ENCODE assay signal across 17 cellular contexts in the genomic region with DNA sequence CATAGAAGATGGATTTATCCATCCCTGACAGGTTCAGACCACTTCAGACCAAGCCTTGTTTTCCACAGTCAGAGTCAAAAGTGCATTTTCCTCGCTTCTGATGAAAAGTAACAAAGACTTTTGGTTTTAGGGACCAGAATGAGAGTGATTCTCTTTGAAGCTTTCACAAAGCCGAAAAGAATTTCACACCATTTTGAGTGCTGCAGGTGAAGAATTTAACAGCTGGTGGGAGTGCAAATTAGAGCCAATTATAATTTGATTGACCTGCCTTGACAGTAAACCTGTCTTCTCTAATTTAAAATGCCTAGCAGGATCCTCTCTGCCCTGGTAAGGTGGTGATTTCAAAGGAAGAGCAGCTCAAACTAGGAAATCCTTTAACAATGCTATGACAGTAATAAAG.
DNase-seq lines count a peak whose midpoint lies in the region; ATAC-seq and TF ChIP-seq lines count a peak whose summit lies in the region.
"Had no signal": no experiment of that assay in that cellular context is flagged by ENCODE, and none has a peak within 500 bp of the region (broad histone marks: within the 10 kb centered on the region; RNA-seq: fewer than 3 reads in every experiment).

No MANE protein-coding gene starts in this region.

- H3K9me3 Mint-ChIP-seq in GM23338, result peaks cover 9% of the 10 kb centered on the region; the same call in 2 of the 3 replicates
- peaks cover 2 to 8% (median 7%) of the 10 kb centered on the region in 5 donors for H3K9me3 Mint-ChIP-seq in CD8-positive, alpha-beta memory T cell
- peaks cover 9% of the 10 kb centered on the region for H3K9me3 Mint-ChIP-seq in progenitor cell of endocrine pancreas (ENCODE audit: low read depth)

- peak overlapping the region; percentile 19; the same call in 1 of the 2 replicates for H2AFZ ChIP-seq in GM23338
- H2AFZ ChIP-seq: GM23248 had no signal

- H3K27ac Mint-ChIP-seq in GM23338 (no peak overlapping the region), progenitor cell of endocrine pancreas (no peak overlapping the region)
- no peak overlapping the region for H3K27ac Mint-ChIP-seq in CD8-positive, alpha-beta memory T cell
- H3K27ac Mint-ChIP-seq: CD4-positive, CD25-positive, alpha-beta regulatory T cell; HFFc6; IgD-negative memory B cell had no signal

- POLR2A ChIA-PET in CD8-positive, alpha-beta memory T cell (lab: Charles Lee), result no interaction called here

- CTCF ChIA-PET in CD8-positive, alpha-beta memory T cell (lab: Charles Lee), result no interaction called here

- peaks cover 3% of the 10 kb centered on the region; the same call in 1 of the 3 replicates for H3K4me1 Mint-ChIP-seq in GM23338
- H3K4me1 Mint-ChIP-seq in CD8-positive, alpha-beta memory T cell, result no peaks in the 10 kb centered on the region
- H3K4me1 Mint-ChIP-seq in progenitor cell of endocrine pancreas (ENCODE audit: low read depth), result no peaks in the 10 kb centered on the region
- H3K4me1 Mint-ChIP-seq: CD4-positive, CD25-positive, alpha-beta regulatory T cell; IgD-negative memory B cell had no signal

- no peak overlapping the region for H3K27ac ChIP-seq in GM23338 (ENCODE audit: low read depth)
- no peak overlapping the region for H3K27ac ChIP-seq in CD8-positive, alpha-beta memory T cell (ENCODE audit: low read depth, low read length)
- H3K27ac ChIP-seq: GM23248 had no signal

- no peaks in the 10 kb centered on the region for H3F3A ChIP-seq in GM23338 (replicated peaks; ENCODE audit: low read depth)

- H3K4me3 Mint-ChIP-seq in GM23338 (no peak overlapping the region), progenitor cell of endocrine pancreas (ENCODE audit: low read depth) (no peak overlapping the region)
- H3K4me3 Mint-ChIP-seq in CD8-positive, alpha-beta memory T cell, result no peak overlapping the region
- H3K4me3 Mint-ChIP-seq: CD4-positive, CD25-positive, alpha-beta regulatory T cell; HFFc6; IgD-negative memory B cell had no signal

- no peak overlapping the region for H3K4me3 ChIP-seq in GM23338
- H3K4me3 ChIP-seq in CD8-positive, alpha-beta memory T cell (ENCODE audit: low read length), result no peak overlapping the region
- H3K4me3 ChIP-seq: GM23248 had no signal

- H3K9me3 ChIP-seq in CD8-positive, alpha-beta memory T cell (ENCODE audit: low read length), result no peaks in the 10 kb centered on the region
- H3K9me3 ChIP-seq: BE2C had no signal

- H3K27me3 Mint-ChIP-seq in GM23338 (ENCODE audit: insufficient read depth, low read depth, poor library complexity) (peaks cover 8% of the 10 kb centered on the region), progenitor cell of endocrine pancreas (no peaks in the 10 kb centered on the region)
- peaks cover 6 to 47% of the 10 kb centered on the region in 2 donors for H3K27me3 Mint-ChIP-seq in CD8-positive, alpha-beta memory T cell
- H3K27me3 Mint-ChIP-seq: CD4-positive, CD25-positive, alpha-beta regulatory T cell had no signal

- no peaks in the 10 kb centered on the region for H3K79me2 ChIP-seq in GM23338 (replicated peaks; ENCODE audit: insufficient read depth)

- H3K4me2 ChIP-seq in GM23338, result no peak overlapping the region

- H4K20me1 ChIP-seq in GM23338 (replicated peaks; ENCODE audit: insufficient read depth), result no peaks in the 10 kb centered on the region

- peak; percentile 3 for DNase-seq in GM23338 (ENCODE audit: low spot score)
- DNase-seq in NCI-H69 (lab: John Stamatoyannopoulos, UW), result peak; percentile 80
- DNase-seq in iPS-NIHi7 (ENCODE audit: extremely low spot score), result peak; percentile 15
- DNase-seq in CD8-positive, alpha-beta memory T cell, result no peak
- no peak for DNase-seq in progenitor cell of endocrine pancreas (ENCODE audit: low spot score, unreplicated experiment)
- DNase-seq: ACHN; BE2C; C1 segment of cervical spinal cord; CD4-positive, CD25-positive, alpha-beta regulatory T cell; GDM1; GM23248; H7; HFFc6; KBM-7 had no signal

- peaks cover 14% of the 10 kb centered on the region; the same call in 1 of the 2 replicates for H3K9me2 ChIP-seq in GM23338 (ENCODE audit: insufficient read depth)

- H3K36me3 ChIP-seq in GM23338 (ENCODE audit: insufficient read depth), result no peaks in the 10 kb centered on the region; the same call in 1 of the 2 replicates
- H3K36me3 ChIP-seq in CD8-positive, alpha-beta memory T cell (ENCODE audit: insufficient read depth, low read length), result no peaks in the 10 kb centered on the region
- H3K36me3 ChIP-seq: BE2C had no signal

- H3K36me3 Mint-ChIP-seq in GM23338 (ENCODE audit: low read depth) (peaks cover 8% of the 10 kb centered on the region; the same call in 2 of the 3 replicates), progenitor cell of endocrine pancreas (ENCODE audit: insufficient read depth) (peaks cover 2% of the 10 kb centered on the region)
- no peaks in the 10 kb centered on the region for H3K36me3 Mint-ChIP-seq in CD8-positive, alpha-beta memory T cell
- H3K36me3 Mint-ChIP-seq: CD4-positive, CD25-positive, alpha-beta regulatory T cell; IgD-negative memory B cell had no signal

- H3K27me3 ChIP-seq in GM23338 (ENCODE audit: insufficient read depth), result no peaks in the 10 kb centered on the region
- no peaks in the 10 kb centered on the region for H3K27me3 ChIP-seq in CD8-positive, alpha-beta memory T cell (ENCODE audit: insufficient read depth, low read length, poor library complexity, severe bottlenecking)
- H3K27me3 ChIP-seq: BE2C had no signal

- no peaks in the 10 kb centered on the region for H3K4me1 ChIP-seq in GM23338 (ENCODE audit: insufficient read depth)
- no peaks in the 10 kb centered on the region for H3K4me1 ChIP-seq in CD8-positive, alpha-beta memory T cell (ENCODE audit: insufficient read depth, low read length)
- H3K4me1 ChIP-seq: BE2C had no signal

- ATAC-seq in GM23338, result no peak
- ATAC-seq in HG02588 (IDR thresholded peaks at IDR 0.05; ENCODE audit: unreplicated experiment), result no peak
- ATAC-seq: HCT116 had no signal

- TF ChIP-seq CTCF in GM23338 (conservative IDR thresholded peaks at IDR 0.05; ENCODE audit: low read depth in 2 of 2) (no peak), progenitor cell of endocrine pancreas (IDR thresholded peaks at IDR 0.05; ENCODE audit: unreplicated experiment) (no peak)

TF ChIP-seq in GM23338, 12 proteins besides CTCF, POLR2A, EP300 and RAD21 (continues in another document):
- no peak for TF ChIP-seq STAT1 (IDR thresholded peaks at IDR 0.05; ENCODE audit: unreplicated experiment)
- TF ChIP-seq, protein P1, sequence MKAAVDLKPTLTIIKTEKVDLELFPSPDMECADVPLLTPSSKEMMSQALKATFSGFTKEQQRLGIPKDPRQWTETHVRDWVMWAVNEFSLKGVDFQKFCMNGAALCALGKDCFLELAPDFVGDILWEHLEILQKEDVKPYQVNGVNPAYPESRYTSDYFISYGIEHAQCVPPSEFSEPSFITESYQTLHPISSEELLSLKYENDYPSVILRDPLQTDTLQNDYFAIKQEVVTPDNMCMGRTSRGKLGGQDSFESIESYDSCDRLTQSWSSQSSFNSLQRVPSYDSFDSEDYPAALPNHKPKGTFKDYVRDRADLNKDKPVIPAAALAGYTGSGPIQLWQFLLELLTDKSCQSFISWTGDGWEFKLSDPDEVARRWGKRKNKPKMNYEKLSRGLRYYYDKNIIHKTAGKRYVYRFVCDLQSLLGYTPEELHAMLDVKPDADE (IDR thresholded peaks at IDR 0.05), result no peak
- no peak for TF ChIP-seq POLR2AphosphoS5 (IDR thresholded peaks at IDR 0.05; ENCODE audit: low read depth)
- TF ChIP-seq EZH2 (IDR thresholded peaks at IDR 0.05; ENCODE audit: low read depth, unreplicated experiment), result no peak
- no peak for TF ChIP-seq EZH2phosphoT487 (IDR thresholded peaks at IDR 0.05; ENCODE audit: unreplicated experiment)
- no peak for TF ChIP-seq JUNB (IDR thresholded peaks at IDR 0.05; ENCODE audit: unreplicated experiment)
- no peak for TF ChIP-seq ZNF114 (CRISPR knock-in tag; IDR thresholded peaks at IDR 0.05)
- TF ChIP-seq NANOG (IDR thresholded peaks at IDR 0.05; ENCODE audit: borderline replicate concordance), result no peak
- TF ChIP-seq, protein P2, sequence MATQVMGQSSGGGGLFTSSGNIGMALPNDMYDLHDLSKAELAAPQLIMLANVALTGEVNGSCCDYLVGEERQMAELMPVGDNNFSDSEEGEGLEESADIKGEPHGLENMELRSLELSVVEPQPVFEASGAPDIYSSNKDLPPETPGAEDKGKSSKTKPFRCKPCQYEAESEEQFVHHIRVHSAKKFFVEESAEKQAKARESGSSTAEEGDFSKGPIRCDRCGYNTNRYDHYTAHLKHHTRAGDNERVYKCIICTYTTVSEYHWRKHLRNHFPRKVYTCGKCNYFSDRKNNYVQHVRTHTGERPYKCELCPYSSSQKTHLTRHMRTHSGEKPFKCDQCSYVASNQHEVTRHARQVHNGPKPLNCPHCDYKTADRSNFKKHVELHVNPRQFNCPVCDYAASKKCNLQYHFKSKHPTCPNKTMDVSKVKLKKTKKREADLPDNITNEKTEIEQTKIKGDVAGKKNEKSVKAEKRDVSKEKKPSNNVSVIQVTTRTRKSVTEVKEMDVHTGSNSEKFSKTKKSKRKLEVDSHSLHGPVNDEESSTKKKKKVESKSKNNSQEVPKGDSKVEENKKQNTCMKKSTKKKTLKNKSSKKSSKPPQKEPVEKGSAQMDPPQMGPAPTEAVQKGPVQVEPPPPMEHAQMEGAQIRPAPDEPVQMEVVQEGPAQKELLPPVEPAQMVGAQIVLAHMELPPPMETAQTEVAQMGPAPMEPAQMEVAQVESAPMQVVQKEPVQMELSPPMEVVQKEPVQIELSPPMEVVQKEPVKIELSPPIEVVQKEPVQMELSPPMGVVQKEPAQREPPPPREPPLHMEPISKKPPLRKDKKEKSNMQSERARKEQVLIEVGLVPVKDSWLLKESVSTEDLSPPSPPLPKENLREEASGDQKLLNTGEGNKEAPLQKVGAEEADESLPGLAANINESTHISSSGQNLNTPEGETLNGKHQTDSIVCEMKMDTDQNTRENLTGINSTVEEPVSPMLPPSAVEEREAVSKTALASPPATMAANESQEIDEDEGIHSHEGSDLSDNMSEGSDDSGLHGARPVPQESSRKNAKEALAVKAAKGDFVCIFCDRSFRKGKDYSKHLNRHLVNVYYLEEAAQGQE (IDR thresholded peaks at IDR 0.05; ENCODE audit: unreplicated experiment), result no peak
- TF ChIP-seq CREB1 (CRISPR knock-in tag; IDR thresholded peaks at IDR 0.05; ENCODE audit: low read depth), result no peak
- no peak for TF ChIP-seq ZNF331 (CRISPR knock-in tag; IDR thresholded peaks at IDR 0.05; ENCODE audit: low read depth)

Comparison
In these comparisons a context has a peak if more than half of its experiments do, and no peak if none do; other contexts are left out.
1. DNase-seq: peak in GM23338 (single experiment), NCI-H69 (single experiment) and iPS-NIHi7 (single experiment); none in CD8-positive, alpha-beta memory T cell (0 of 5) and progenitor cell of endocrine pancreas (single experiment).